ENCODE assay signal across 9 cellular contexts in genomic region chr16:14658063-14658462, GRCh38. TPM values are rescaled to one million over a fixed set of nuclear protein-coding genes. Genes with fewer than 3 reads are reported as not detected.
DNase-seq lines count a peak whose midpoint lies in the region; ATAC-seq, FAIRE-seq and TF ChIP-seq lines count a peak whose summit lies in the region.
"Had no signal": no experiment of that assay in that cellular context is flagged by ENCODE, and none has a peak within 500 bp of the region (broad histone marks: within the 10 kb centered on the region; RNA-seq: fewer than 3 reads in every experiment).

No MANE protein-coding gene starts in this region.

- peak; percentile 15 for DNase-seq in activated naive CD4-positive, alpha-beta T cell treated with anti-CD3 and anti-CD28 coated beads for 36 hours
- no peak for DNase-seq in activated naive CD4-positive, alpha-beta T cell (lab: John Stamatoyannopoulos, UW)
- peak in 1 of 2 donors; percentile 31 for DNase-seq in upper lobe of left lung
- DNase-seq in kidney = no peak
- no peak for DNase-seq in NCI-H2107 (lab: John Stamatoyannopoulos, UW)
- no peak for DNase-seq in DMS153 treated with DMSO at 0.1 percent for 48 hours (lab: John Stamatoyannopoulos, UW; ENCODE audit: unreplicated experiment)

- CTCF ChIA-PET in activated naive CD4-positive, alpha-beta T cell treated with anti-CD3 and anti-CD28 coated beads for 36 hours (lab: Charles Lee) = no interaction called here

- no peaks in the 10 kb centered on the region for H3K9me3 ChIP-seq in upper lobe of left lung
- no peaks in the 10 kb centered on the region for H3K9me3 ChIP-seq in kidney (ENCODE audit: control insufficient read depth in 1 of 2, low read length in 2 of 2)

- H3K4me1 ChIP-seq in upper lobe of left lung = peaks cover 25 to 38% (median 32%) of the 10 kb centered on the region in 4 donors
- H3K4me1 ChIP-seq in kidney (ENCODE audit: control insufficient read depth in 1 of 2, insufficient read depth in 1 of 2, low read depth in 1 of 2, low read length in 2 of 2) = no peaks in the 10 kb centered on the region

- WGBS in upper lobe of left lung, 2 donors = 43 to 77% methylated on average over 2 of the region's 2 CpGs

- TF ChIP-seq POLR2A in upper lobe of left lung (IDR thresholded peaks at IDR 0.05) = peak in 2 of 4 donors; percentile 31 to 50

- H3K27ac ChIP-seq in upper lobe of left lung (peak overlapping the region; percentile 79 to 88 (median 83)), kidney (ENCODE audit: low read depth in 2 of 2, low read length in 2 of 2) (no peak overlapping the region)

- H3K4me1 Mint-ChIP-seq in activated naive CD4-positive, alpha-beta T cell treated with anti-CD3 and anti-CD28 coated beads for 36 hours (ENCODE audit: low read depth) = peaks cover 4% of the 10 kb centered on the region
- H3K4me1 Mint-ChIP-seq in activated T-helper 17 cell treated with anti-CD3 and anti-CD28 coated beads, Interleukin-2, amount 50 U/mL, for 72 hours = no peaks in the 10 kb centered on the region

- no peak overlapping the region for H3K4me3 Mint-ChIP-seq in activated naive CD4-positive, alpha-beta T cell treated with anti-CD3 and anti-CD28 coated beads for 36 hours
- no peak overlapping the region for H3K4me3 Mint-ChIP-seq in activated T-helper 17 cell treated with anti-CD3 and anti-CD28 coated beads, Interleukin-2, amount 50 U/mL, for 72 hours

- H3K36me3 ChIP-seq in upper lobe of left lung (peaks cover 21 to 88% (median 51%) of the 10 kb centered on the region in 4 donors), kidney (ENCODE audit: control insufficient read depth in 1 of 2, insufficient read depth in 2 of 2, low read length in 2 of 2) (peaks cover 19 to 22% of the 10 kb centered on the region in 2 donors)

- peak; percentile 78 for ATAC-seq in HG03066 (IDR thresholded peaks at IDR 0.05; ENCODE audit: low read depth, unreplicated experiment)
- peak; percentile 38 for ATAC-seq in activated T-helper 17 cell treated with anti-CD3 and anti-CD28 coated beads, Interleukin-2, amount 50 U/mL, for 72 hours (replicated peaks)
- ATAC-seq in upper lobe of left lung (ENCODE audit: low FRiP score in 2 of 2) = no peak

- H3K27me3 ChIP-seq in upper lobe of left lung = no peaks in the 10 kb centered on the region

- peaks cover 30% of the 10 kb centered on the region for H3K36me3 Mint-ChIP-seq in activated naive CD4-positive, alpha-beta T cell treated with anti-CD3 and anti-CD28 coated beads for 36 hours (ENCODE audit: low read depth)
- peaks cover 90% of the 10 kb centered on the region for H3K36me3 Mint-ChIP-seq in activated T-helper 17 cell treated with anti-CD3 and anti-CD28 coated beads, Interleukin-2, amount 50 U/mL, for 72 hours (ENCODE audit: low read depth)

- peak in 2 of 4 donors; percentile 57 to 82 for TF ChIP-seq EP300 in upper lobe of left lung (IDR thresholded peaks at IDR 0.05)

- no peaks in the 10 kb centered on the region for H3K9me3 Mint-ChIP-seq in activated naive CD4-positive, alpha-beta T cell treated with anti-CD3 and anti-CD28 coated beads for 36 hours
- no peaks in the 10 kb centered on the region for H3K9me3 Mint-ChIP-seq in activated T-helper 17 cell treated with anti-CD3 and anti-CD28 coated beads, Interleukin-2, amount 50 U/mL, for 72 hours

- H3K4me3 ChIP-seq in upper lobe of left lung = no peak overlapping the region
- H3K4me3 ChIP-seq in kidney (ENCODE audit: low read length in 2 of 2) = no peak overlapping the region

- FAIRE-seq in kidney (lab: Jason Lieb, UNC) = no peak

- TF ChIP-seq CTCF in upper lobe of left lung (IDR thresholded peaks at IDR 0.05) (no peak), kidney (IDR thresholded peaks at IDR 0.05; ENCODE audit: borderline replicate concordance, extremely low read depth, insufficient read depth) (no peak)

- intact Hi-C loops in activated naive CD4-positive, alpha-beta T cell treated with anti-CD3 and anti-CD28 coated beads for 36 hours (cut with micrococcal nuclease) = loop anchor here (1.0 kb wide), 1 partner anchor 24 kb away; no protein-coding TSS in a partner anchor
- intact Hi-C loops in kidney (cut with DNase I) = no loop called here

- H3K9ac ChIP-seq in kidney (ENCODE audit: low read length in 2 of 2) = no peak overlapping the region

- H3K27me3 Mint-ChIP-seq in activated naive CD4-positive, alpha-beta T cell treated with anti-CD3 and anti-CD28 coated beads for 36 hours (ENCODE audit: low read depth) = no peaks in the 10 kb centered on the region
- H3K27me3 Mint-ChIP-seq in activated T-helper 17 cell treated with anti-CD3 and anti-CD28 coated beads, Interleukin-2, amount 50 U/mL, for 72 hours = no peaks in the 10 kb centered on the region

- peak overlapping the region; percentile 79 for H3K27ac Mint-ChIP-seq in activated naive CD4-positive, alpha-beta T cell treated with anti-CD3 and anti-CD28 coated beads for 36 hours
- H3K27ac Mint-ChIP-seq in activated T-helper 17 cell treated with anti-CD3 and anti-CD28 coated beads, Interleukin-2, amount 50 U/mL, for 72 hours = peak overlapping the region; percentile 52

RNA-seq across cellular contexts. Expression of gene BFAR, which starts 25.3 kb away (rescaled TPM):
- total RNA-seq in activated naive CD4-positive, alpha-beta T cell treated with anti-CD3 and anti-CD28 coated beads for 36 hours = 10 to 100 TPM; 41.9 to 44.6 TPM
- total RNA-seq in activated T-helper 17 cell treated with anti-CD3 and anti-CD28 coated beads, Interleukin-2, amount 50 U/mL, for 72 hours = 10 to 100 TPM; 41.4 to 62.2 TPM
- total RNA-seq in upper lobe of left lung = 100 to 1,000 TPM in 3 of 6 donors, 10 to 100 TPM in 3; 66.3 to 157 (median 104) TPM
- 53.7 TPM for total RNA-seq in kidney
- 35.3 TPM for polyA plus RNA-seq in kidney (ENCODE audit: insufficient read depth, low read depth, low replicate concordance)

RNA-seq across cellular contexts. Expression of gene PARN, which starts 28.0 kb away (rescaled TPM):
- 10 to 100 TPM; 41.8 to 44.0 TPM for total RNA-seq in activated naive CD4-positive, alpha-beta T cell treated with anti-CD3 and anti-CD28 coated beads for 36 hours
- 10 to 100 TPM; 28.0 to 46.3 TPM for total RNA-seq in activated T-helper 17 cell treated with anti-CD3 and anti-CD28 coated beads, Interleukin-2, amount 50 U/mL, for 72 hours
- total RNA-seq in upper lobe of left lung = 100 to 1,000 TPM in 1 of 6 donors, 10 to 100 TPM in 5; 25.6 to 133 (median 37.3) TPM
- 32.5 TPM for total RNA-seq in kidney
- polyA plus RNA-seq in kidney (ENCODE audit: insufficient read depth, low read depth, low replicate concordance) = 17.3 TPM

RNA-seq across cellular contexts. Expression of gene PLA2G10, which starts 36.0 kb away (rescaled TPM):
- not detected for total RNA-seq in activated naive CD4-positive, alpha-beta T cell treated with anti-CD3 and anti-CD28 coated beads for 36 hours
- total RNA-seq in activated T-helper 17 cell treated with anti-CD3 and anti-CD28 coated beads, Interleukin-2, amount 50 U/mL, for 72 hours = not detected
- total RNA-seq in upper lobe of left lung = 10 to 100 TPM in 4 of 6 donors, 1 to 10 TPM in 2; 4.2 to 22.5 (median 10.9) TPM
- total RNA-seq in kidney = not detected
- not detected for polyA plus RNA-seq in kidney (ENCODE audit: insufficient read depth, low read depth, low replicate concordance)
- polyA plus RNA-seq: BJ had no signal

RNA-seq across cellular contexts. Expression of gene NPIPA3, which starts 45.1 kb away (rescaled TPM):
- 1 to 10 TPM; 1.5 to 1.9 TPM for total RNA-seq in activated naive CD4-positive, alpha-beta T cell treated with anti-CD3 and anti-CD28 coated beads for 36 hours
- under 1 TPM; 0.61 to 0.74 TPM for total RNA-seq in activated T-helper 17 cell treated with anti-CD3 and anti-CD28 coated beads, Interleukin-2, amount 50 U/mL, for 72 hours
- total RNA-seq in upper lobe of left lung = 1 to 10 TPM in 4 of 6 donors, not detected in 2; 1.1 to 8.4 (median 3.4) TPM
- total RNA-seq in kidney = 0.69 TPM
- 7.0 TPM for polyA plus RNA-seq in kidney (ENCODE audit: insufficient read depth, low read depth, low replicate concordance)

Comparison
In these comparisons a context has a peak if more than half of its experiments do, and no peak if none do; other contexts are left out.
1. ATAC-seq: peak in HG03066 (single experiment) and activated T-helper 17 cell treated with anti-CD3 and anti-CD28 coated beads, Interleukin-2, amount 50 U/mL, for 72 hours (single experiment); none in upper lobe of left lung (0 of 2).
2. H3K27ac ChIP-seq: peak in upper lobe of left lung (4 of 4); none in kidney (0 of 2).